11 cellular contexts compared by ENCODE assay signal in the genomic region with DNA sequence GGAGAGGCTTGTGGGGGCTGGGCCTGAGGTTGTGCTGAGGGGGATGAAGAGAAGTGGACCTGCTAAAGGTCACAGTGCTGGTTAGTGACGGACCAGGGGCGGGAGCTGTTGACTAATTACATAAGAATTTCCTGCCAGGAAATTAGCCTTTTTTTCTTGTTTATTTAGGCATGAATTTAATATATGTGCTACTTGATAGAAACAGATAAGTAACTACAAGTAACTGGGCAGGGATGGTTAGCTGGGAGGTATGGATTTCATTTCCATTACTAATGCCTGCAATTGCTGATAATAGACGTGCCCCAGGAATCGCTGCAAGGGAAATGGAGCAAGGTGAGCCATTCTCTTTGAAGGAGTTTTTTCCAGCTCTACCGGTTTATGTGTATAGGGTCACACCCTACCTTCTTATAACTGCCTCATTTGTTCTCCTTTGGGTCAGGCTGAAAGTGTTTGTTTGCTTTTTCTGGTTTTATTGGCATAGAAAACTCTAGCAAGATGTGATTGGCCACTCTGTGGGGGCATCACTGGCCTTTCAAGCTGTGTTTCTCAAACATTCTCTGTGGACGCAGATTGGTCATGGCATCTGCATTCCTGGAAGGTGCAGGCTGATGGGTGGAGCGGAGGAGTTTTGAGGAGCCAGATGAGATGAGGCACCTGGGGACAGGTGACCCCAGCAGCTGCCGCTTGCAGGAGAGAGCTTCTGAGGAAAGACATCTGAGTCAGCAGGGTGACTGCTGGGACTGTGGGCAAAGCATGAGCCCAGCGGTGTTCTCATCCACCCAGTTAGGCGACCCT. TPM values are rescaled to one million over a fixed set of nuclear protein-coding genes. Genes with fewer than 3 reads are reported as not detected.
DNase-seq lines count a peak whose midpoint lies in the region; ATAC-seq and TF ChIP-seq lines count a peak whose summit lies in the region.
"Had no signal": no experiment of that assay in that cellular context is flagged by ENCODE, and none has a peak within 500 bp of the region (broad histone marks: within the 10 kb centered on the region; RNA-seq: fewer than 3 reads in every experiment).

No MANE protein-coding gene starts in this region.

- peaks cover 0 to 15% (median 0%) of the 10 kb centered on the region in 9 donors for H3K4me1 ChIP-seq in heart right ventricle

- H3K27ac ChIP-seq in heart right ventricle, result no peak overlapping the region

- no peak overlapping the region for H3K4me3 ChIP-seq in heart right ventricle

- H3K27me3 Mint-ChIP-seq in endothelial cell (ENCODE audit: unreplicated experiment), result no peaks in the 10 kb centered on the region
- H3K27me3 Mint-ChIP-seq in neural crest cell (ENCODE audit: low read depth), result no peaks in the 10 kb centered on the region

- H3K4me3 Mint-ChIP-seq in endothelial cell (ENCODE audit: unreplicated experiment) (peak overlapping the region; percentile 22), neural crest cell (no peak overlapping the region)

- H3K27me3 ChIP-seq in heart right ventricle, result no peaks in the 10 kb centered on the region

- no peak overlapping the region for H3K27ac Mint-ChIP-seq in endothelial cell (ENCODE audit: unreplicated experiment)
- peak overlapping the region; percentile 73 for H3K27ac Mint-ChIP-seq in neural crest cell (ENCODE audit: unreplicated experiment)
- H3K27ac Mint-ChIP-seq in activated naive CD4-positive, alpha-beta T cell treated with anti-CD3 and anti-CD28 coated beads, Interleukin-2, amount 50 U/mL, for 72 hours, result no peak overlapping the region

- 75 to 77% methylated on average over 10 of the region's 10 CpGs for WGBS in heart right ventricle, 2 donors

- no peaks in the 10 kb centered on the region for H3K9me3 Mint-ChIP-seq in endothelial cell (ENCODE audit: unreplicated experiment)
- no peaks in the 10 kb centered on the region for H3K9me3 Mint-ChIP-seq in neural crest cell
- H3K9me3 Mint-ChIP-seq in activated naive CD4-positive, alpha-beta T cell treated with anti-CD3 and anti-CD28 coated beads, Interleukin-2, amount 50 U/mL, for 72 hours, result no peaks in the 10 kb centered on the region

- no peak for ATAC-seq in activated naive CD4-positive, alpha-beta T cell treated with anti-CD3 and anti-CD28 coated beads, Interleukin-2, amount 50 U/mL, for 72 hours
- no peak for ATAC-seq in heart right ventricle

- H3K9me3 ChIP-seq in heart right ventricle, result no peaks in the 10 kb centered on the region

- TF ChIP-seq CTCF in endothelial cell (IDR thresholded peaks at IDR 0.05; ENCODE audit: unreplicated experiment), result no peak
- no peak for TF ChIP-seq CTCF in neural crest cell (conservative IDR thresholded peaks at IDR 0.05)
- no peak for TF ChIP-seq CTCF in heart right ventricle (IDR thresholded peaks at IDR 0.05)

- intact Hi-C loops in heart right ventricle (cut with DNase I), result no loop called here
- intact Hi-C loops in head of caudate nucleus (cut with DNase I), result no loop called here

- DNase-seq in DMS53 (lab: John Stamatoyannopoulos, UW), result peak; percentile 88
- DNase-seq in NCI-H345 (lab: John Stamatoyannopoulos, UW), result peak; percentile 75
- DNase-seq in endothelial cell (ENCODE audit: low spot score), result no peak
- DNase-seq in neural crest cell (ENCODE audit: low read depth, low spot score), result no peak
- DNase-seq in activated naive CD4-positive, alpha-beta T cell treated with anti-CD3 and anti-CD28 coated beads, Interleukin-2, amount 50 U/mL, for 72 hours (ENCODE audit: low spot score in 2 of 2), result no peak
- DNase-seq in COLO668 (lab: John Stamatoyannopoulos, UW; ENCODE audit: unreplicated experiment), result no peak
- DNase-seq in heart right ventricle, result no peak
- no peak for DNase-seq in head of caudate nucleus
- DNase-seq: activated CD4-positive, alpha-beta T cell treated with anti-CD3 and anti-CD28 coated beads, Interleukin-2, amount 50 U/mL, for 4 hours; erythroblast; NCI-H187 had no signal

- no peaks in the 10 kb centered on the region for H3K36me3 ChIP-seq in heart right ventricle

- H3K36me3 Mint-ChIP-seq in endothelial cell (ENCODE audit: low read depth, unreplicated experiment) (no peaks in the 10 kb centered on the region), neural crest cell (ENCODE audit: low read depth) (peaks cover 2% of the 10 kb centered on the region)
- peaks cover 4 to 6% of the 10 kb centered on the region in 2 donors for H3K36me3 Mint-ChIP-seq in activated naive CD4-positive, alpha-beta T cell treated with anti-CD3 and anti-CD28 coated beads, Interleukin-2, amount 50 U/mL, for 72 hours

- H3K4me1 Mint-ChIP-seq in endothelial cell (ENCODE audit: unreplicated experiment) (peaks cover 21% of the 10 kb centered on the region), neural crest cell (peaks cover 5% of the 10 kb centered on the region)

RNA-seq across cellular contexts. Expression of a gene that starts 19.0 kb away (rescaled TPM):
- total RNA-seq in endothelial cell (ENCODE audit: unreplicated experiment), result 3.4 TPM
- 0.11 TPM in 1 of 2 replicates, not detected in the other for total RNA-seq in neural crest cell
- total RNA-seq in activated naive CD4-positive, alpha-beta T cell treated with anti-CD3 and anti-CD28 coated beads, Interleukin-2, amount 50 U/mL, for 72 hours, result under 1 TPM; 0.30 to 0.80 TPM
- 1 to 10 TPM in 3 of 10 donors, under 1 TPM in 7; 0.26 to 4.5 (median 0.88) TPM for total RNA-seq in heart right ventricle
- under 1 TPM; 0.75 to 0.95 TPM for polyA plus RNA-seq in heart right ventricle

RNA-seq across cellular contexts. Expression of a gene that starts 59.2 kb away (rescaled TPM):
- total RNA-seq in endothelial cell (ENCODE audit: unreplicated experiment) (45.1 TPM), neural crest cell (69.3 and 70.9 TPM in 2 replicates), heart right ventricle (10 to 100 TPM; 24.0 to 32.3 (median 29.9) TPM)
- 100 to 1,000 TPM in 1 of 2 donors, 10 to 100 TPM in 1; 94.7 to 109 TPM for total RNA-seq in activated naive CD4-positive, alpha-beta T cell treated with anti-CD3 and anti-CD28 coated beads, Interleukin-2, amount 50 U/mL, for 72 hours
- polyA plus RNA-seq in heart right ventricle, result 10 to 100 TPM; 16.8 to 29.5 TPM

Comparison
In these comparisons a context has a peak if more than half of its experiments do, and no peak if none do; other contexts are left out.
1. DNase-seq: peak in DMS53 (single experiment) and NCI-H345 (single experiment); none in endothelial cell (single experiment), neural crest cell (single experiment), activated naive CD4-positive, alpha-beta T cell treated with anti-CD3 and anti-CD28 coated beads, Interleukin-2, amount 50 U/mL, for 72 hours (0 of 2), COLO668 (single experiment), heart right ventricle (0 of 2) and head of caudate nucleus (0 of 42).